2 cellular contexts compared by ENCODE assay signal in genomic region chr5:173923236-173924104, GRCh38.
TF ChIP-seq lines count a peak whose summit lies in the region.

No MANE protein-coding gene starts in this region.

TF ChIP-seq in liver, 16 proteins besides CTCF, POLR2A, EP300 and RAD21 (continued from another document):
- TF ChIP-seq, protein P1, sequence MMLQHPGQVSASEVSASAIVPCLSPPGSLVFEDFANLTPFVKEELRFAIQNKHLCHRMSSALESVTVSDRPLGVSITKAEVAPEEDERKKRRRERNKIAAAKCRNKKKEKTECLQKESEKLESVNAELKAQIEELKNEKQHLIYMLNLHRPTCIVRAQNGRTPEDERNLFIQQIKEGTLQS (IDR thresholded peaks at IDR 0.05) = no peak
- TF ChIP-seq YY1 (IDR thresholded peaks at IDR 0.05) = no peak

TF ChIP-seq in HepG2, 621 proteins besides CTCF, POLR2A, EP300 and RAD21 (continued from another document):
- TF ChIP-seq SETDB1 (CRISPR knock-in tag; IDR thresholded peaks at IDR 0.05; ENCODE audit: borderline replicate concordance) (no peak), LBX2 (CRISPR knock-in tag; IDR thresholded peaks at IDR 0.05; ENCODE audit: borderline replicate concordance) (no peak), ARID3A (IDR thresholded peaks at IDR 0.05; ENCODE audit: low read depth, low read length) (no peak), ZNF572 (CRISPR knock-in tag; IDR thresholded peaks at IDR 0.05) (no peak), NAIF1 (CRISPR knock-in tag; IDR thresholded peaks at IDR 0.05; ENCODE audit: borderline replicate concordance) (no peak), TSC22D2 (CRISPR knock-in tag; IDR thresholded peaks at IDR 0.05; ENCODE audit: borderline replicate concordance) (no peak), HHEX (CRISPR knock-in tag; IDR thresholded peaks at IDR 0.05) (no peak), SIX1 (CRISPR knock-in tag; IDR thresholded peaks at IDR 0.05; ENCODE audit: borderline replicate concordance) (no peak), ZNF136 (CRISPR knock-in tag; IDR thresholded peaks at IDR 0.05; ENCODE audit: low read depth) (no peak), ZNF234 (CRISPR knock-in tag; conservative IDR thresholded peaks at IDR 0.05) (no peak), U2AF2 (IDR thresholded peaks at IDR 0.05; ENCODE audit: low read depth, low read length) (no peak), SRSF1 (optimal IDR thresholded peaks at IDR 0.05; ENCODE audit: low read depth, low read length) (no peak), ZBTB25 (CRISPR knock-in tag; IDR thresholded peaks at IDR 0.05) (no peak), ATF7-NPFF (CRISPR knock-in tag; IDR thresholded peaks at IDR 0.05; ENCODE audit: low read depth) (no peak), UBTF (CRISPR knock-in tag; IDR thresholded peaks at IDR 0.05) (no peak)
- TF ChIP-seq, protein P2, sequence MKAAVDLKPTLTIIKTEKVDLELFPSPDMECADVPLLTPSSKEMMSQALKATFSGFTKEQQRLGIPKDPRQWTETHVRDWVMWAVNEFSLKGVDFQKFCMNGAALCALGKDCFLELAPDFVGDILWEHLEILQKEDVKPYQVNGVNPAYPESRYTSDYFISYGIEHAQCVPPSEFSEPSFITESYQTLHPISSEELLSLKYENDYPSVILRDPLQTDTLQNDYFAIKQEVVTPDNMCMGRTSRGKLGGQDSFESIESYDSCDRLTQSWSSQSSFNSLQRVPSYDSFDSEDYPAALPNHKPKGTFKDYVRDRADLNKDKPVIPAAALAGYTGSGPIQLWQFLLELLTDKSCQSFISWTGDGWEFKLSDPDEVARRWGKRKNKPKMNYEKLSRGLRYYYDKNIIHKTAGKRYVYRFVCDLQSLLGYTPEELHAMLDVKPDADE (CRISPR knock-in tag; IDR thresholded peaks at IDR 0.05) = no peak
- TF ChIP-seq, protein P3, sequence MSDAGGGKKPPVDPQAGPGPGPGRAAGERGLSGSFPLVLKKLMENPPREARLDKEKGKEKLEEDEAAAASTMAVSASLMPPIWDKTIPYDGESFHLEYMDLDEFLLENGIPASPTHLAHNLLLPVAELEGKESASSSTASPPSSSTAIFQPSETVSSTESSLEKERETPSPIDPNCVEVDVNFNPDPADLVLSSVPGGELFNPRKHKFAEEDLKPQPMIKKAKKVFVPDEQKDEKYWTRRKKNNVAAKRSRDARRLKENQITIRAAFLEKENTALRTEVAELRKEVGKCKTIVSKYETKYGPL (CRISPR knock-in tag; IDR thresholded peaks at IDR 0.05) = no peak
